Comparison of ENCODE assay signal across 1 cellular context in the genomic region with DNA sequence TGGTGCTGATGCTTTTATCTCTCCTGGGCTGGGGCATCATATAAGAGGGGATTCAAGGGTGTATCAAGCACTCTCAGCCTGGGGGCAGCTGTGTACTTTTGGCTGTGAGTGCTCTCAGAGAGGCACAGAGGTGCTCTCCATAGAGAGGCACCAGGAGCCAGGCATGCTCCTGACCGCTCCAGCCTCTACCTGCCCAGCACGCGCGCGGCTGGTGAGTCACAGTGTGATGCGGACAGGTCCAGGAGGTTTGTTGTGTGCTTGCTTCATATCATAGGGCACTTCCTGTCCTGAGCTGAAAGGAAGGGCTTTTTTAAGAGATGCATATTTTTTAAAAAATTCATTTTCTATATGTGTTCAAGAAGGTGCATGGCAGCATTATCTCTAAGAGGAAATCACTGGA.
TF ChIP-seq lines count a peak whose summit lies in the region.

No MANE protein-coding gene starts in this region.

TF ChIP-seq in GM23338, 12 proteins besides CTCF, POLR2A, EP300 and RAD21 (continued from another document):
- TF ChIP-seq, protein P1, sequence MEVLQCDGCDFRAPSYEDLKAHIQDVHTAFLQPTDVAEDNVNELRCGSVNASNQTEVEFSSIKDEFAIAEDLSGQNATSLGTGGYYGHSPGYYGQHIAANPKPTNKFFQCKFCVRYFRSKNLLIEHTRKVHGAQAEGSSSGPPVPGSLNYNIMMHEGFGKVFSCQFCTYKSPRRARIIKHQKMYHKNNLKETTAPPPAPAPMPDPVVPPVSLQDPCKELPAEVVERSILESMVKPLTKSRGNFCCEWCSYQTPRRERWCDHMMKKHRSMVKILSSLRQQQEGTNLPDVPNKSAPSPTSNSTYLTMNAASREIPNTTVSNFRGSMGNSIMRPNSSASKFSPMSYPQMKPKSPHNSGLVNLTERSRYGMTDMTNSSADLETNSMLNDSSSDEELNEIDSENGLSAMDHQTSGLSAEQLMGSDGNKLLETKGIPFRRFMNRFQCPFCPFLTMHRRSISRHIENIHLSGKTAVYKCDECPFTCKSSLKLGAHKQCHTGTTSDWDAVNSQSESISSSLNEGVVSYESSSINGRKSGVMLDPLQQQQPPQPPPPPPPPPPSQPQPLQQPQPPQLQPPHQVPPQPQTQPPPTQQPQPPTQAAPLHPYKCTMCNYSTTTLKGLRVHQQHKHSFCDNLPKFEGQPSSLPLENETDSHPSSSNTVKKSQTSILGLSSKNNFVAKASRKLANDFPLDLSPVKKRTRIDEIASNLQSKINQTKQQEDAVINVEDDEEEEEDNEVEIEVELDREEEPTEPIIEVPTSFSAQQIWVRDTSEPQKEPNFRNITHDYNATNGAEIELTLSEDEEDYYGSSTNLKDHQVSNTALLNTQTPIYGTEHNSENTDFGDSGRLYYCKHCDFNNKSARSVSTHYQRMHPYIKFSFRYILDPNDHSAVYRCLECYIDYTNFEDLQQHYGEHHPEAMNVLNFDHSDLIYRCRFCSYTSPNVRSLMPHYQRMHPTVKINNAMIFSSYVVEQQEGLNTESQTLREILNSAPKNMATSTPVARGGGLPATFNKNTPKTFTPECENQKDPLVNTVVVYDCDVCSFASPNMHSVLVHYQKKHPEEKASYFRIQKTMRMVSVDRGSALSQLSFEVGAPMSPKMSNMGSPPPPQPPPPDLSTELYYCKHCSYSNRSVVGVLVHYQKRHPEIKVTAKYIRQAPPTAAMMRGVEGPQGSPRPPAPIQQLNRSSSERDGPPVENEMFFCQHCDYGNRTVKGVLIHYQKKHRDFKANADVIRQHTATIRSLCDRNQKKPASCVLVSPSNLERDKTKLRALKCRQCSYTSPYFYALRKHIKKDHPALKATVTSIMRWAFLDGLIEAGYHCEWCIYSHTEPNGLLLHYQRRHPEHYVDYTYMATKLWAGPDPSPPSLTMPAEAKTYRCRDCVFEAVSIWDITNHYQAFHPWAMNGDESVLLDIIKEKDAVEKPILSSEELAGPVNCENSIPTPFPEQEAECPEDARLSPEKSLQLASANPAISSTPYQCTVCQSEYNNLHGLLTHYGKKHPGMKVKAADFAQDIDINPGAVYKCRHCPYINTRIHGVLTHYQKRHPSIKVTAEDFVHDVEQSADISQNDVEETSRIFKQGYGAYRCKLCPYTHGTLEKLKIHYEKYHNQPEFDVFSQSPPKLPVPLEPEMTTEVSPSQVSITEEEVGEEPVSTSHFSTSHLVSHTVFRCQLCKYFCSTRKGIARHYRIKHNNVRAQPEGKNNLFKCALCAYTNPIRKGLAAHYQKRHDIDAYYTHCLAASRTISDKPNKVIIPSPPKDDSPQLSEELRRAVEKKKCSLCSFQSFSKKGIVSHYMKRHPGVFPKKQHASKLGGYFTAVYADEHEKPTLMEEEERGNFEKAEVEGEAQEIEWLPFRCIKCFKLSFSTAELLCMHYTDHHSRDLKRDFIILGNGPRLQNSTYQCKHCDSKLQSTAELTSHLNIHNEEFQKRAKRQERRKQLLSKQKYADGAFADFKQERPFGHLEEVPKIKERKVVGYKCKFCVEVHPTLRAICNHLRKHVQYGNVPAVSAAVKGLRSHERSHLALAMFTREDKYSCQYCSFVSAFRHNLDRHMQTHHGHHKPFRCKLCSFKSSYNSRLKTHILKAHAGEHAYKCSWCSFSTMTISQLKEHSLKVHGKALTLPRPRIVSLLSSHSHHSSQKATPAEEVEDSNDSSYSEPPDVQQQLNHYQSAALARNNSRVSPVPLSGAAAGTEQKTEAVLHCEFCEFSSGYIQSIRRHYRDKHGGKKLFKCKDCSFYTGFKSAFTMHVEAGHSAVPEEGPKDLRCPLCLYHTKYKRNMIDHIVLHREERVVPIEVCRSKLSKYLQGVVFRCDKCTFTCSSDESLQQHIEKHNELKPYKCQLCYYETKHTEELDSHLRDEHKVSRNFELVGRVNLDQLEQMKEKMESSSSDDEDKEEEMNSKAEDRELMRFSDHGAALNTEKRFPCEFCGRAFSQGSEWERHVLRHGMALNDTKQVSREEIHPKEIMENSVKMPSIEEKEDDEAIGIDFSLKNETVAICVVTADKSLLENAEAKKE (CRISPR knock-in tag; IDR thresholded peaks at IDR 0.05): no peak
- TF ChIP-seq ZNF331 (CRISPR knock-in tag; IDR thresholded peaks at IDR 0.05; ENCODE audit: low read depth) (no peak), POLR2AphosphoS5 (IDR thresholded peaks at IDR 0.05; ENCODE audit: low read depth) (no peak), EZH2 (IDR thresholded peaks at IDR 0.05; ENCODE audit: low read depth, unreplicated experiment) (no peak)
- TF ChIP-seq, protein P2, sequence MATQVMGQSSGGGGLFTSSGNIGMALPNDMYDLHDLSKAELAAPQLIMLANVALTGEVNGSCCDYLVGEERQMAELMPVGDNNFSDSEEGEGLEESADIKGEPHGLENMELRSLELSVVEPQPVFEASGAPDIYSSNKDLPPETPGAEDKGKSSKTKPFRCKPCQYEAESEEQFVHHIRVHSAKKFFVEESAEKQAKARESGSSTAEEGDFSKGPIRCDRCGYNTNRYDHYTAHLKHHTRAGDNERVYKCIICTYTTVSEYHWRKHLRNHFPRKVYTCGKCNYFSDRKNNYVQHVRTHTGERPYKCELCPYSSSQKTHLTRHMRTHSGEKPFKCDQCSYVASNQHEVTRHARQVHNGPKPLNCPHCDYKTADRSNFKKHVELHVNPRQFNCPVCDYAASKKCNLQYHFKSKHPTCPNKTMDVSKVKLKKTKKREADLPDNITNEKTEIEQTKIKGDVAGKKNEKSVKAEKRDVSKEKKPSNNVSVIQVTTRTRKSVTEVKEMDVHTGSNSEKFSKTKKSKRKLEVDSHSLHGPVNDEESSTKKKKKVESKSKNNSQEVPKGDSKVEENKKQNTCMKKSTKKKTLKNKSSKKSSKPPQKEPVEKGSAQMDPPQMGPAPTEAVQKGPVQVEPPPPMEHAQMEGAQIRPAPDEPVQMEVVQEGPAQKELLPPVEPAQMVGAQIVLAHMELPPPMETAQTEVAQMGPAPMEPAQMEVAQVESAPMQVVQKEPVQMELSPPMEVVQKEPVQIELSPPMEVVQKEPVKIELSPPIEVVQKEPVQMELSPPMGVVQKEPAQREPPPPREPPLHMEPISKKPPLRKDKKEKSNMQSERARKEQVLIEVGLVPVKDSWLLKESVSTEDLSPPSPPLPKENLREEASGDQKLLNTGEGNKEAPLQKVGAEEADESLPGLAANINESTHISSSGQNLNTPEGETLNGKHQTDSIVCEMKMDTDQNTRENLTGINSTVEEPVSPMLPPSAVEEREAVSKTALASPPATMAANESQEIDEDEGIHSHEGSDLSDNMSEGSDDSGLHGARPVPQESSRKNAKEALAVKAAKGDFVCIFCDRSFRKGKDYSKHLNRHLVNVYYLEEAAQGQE (IDR thresholded peaks at IDR 0.05; ENCODE audit: unreplicated experiment): no peak
